In genomic region chr1:223114871-223115270, GRCh38 we compare ENCODE assay signal across 16 cellular contexts. TPM values are rescaled to one million over a fixed set of nuclear protein-coding genes. Genes with fewer than 3 reads are reported as not detected.
DNase-seq lines count a peak whose midpoint lies in the region; ATAC-seq and TF ChIP-seq lines count a peak whose summit lies in the region.
"Had no signal": no experiment of that assay in that cellular context is flagged by ENCODE, and none has a peak within 500 bp of the region (broad histone marks: within the 10 kb centered on the region; RNA-seq: fewer than 3 reads in every experiment).

No MANE protein-coding gene starts in this region.

- H3K27me3 ChIP-seq in hepatocyte (no peaks in the 10 kb centered on the region), psoas muscle (ENCODE audit: insufficient read depth in 3 of 3, low read length in 2 of 3) (no peaks in the 10 kb centered on the region)

- H3K4me1 ChIP-seq in hepatocyte (ENCODE audit: insufficient read depth) (peaks cover 7% of the 10 kb centered on the region), psoas muscle (no peaks in the 10 kb centered on the region)

- peaks cover 0 to 9% (median 0%) of the 10 kb centered on the region in 7 donors for H3K9me3 Mint-ChIP-seq in CD14-positive monocyte
- H3K9me3 Mint-ChIP-seq: natural killer cell treated with Interleukin-12 subunit alpha and Interleukin-12 subunit beta and Interleukin-15 and Interleukin-18, amount 100 ng/mL, for 72 hours had no signal

- H3K9me2 ChIP-seq in hepatocyte (replicated peaks; ENCODE audit: insufficient read depth) = no peaks in the 10 kb centered on the region

- intact Hi-C loops in Right ventricle myocardium inferior (cut with DNase I) = no loop called here
- intact Hi-C loops in cardiac septum (cut with DNase I) = no loop called here
- intact Hi-C loops in psoas muscle (cut with DNase I) = no loop called here
- intact Hi-C loops in CD14-positive monocyte (cut with micrococcal nuclease) = no loop called here

- no peak for TF ChIP-seq CTCF in hepatocyte (IDR thresholded peaks at IDR 0.05; ENCODE audit: poor library complexity)
- TF ChIP-seq CTCF in psoas muscle (IDR thresholded peaks at IDR 0.05) = no peak
- no peak for TF ChIP-seq CTCF in CD14-positive monocyte (IDR thresholded peaks at IDR 0.05)

- no peak overlapping the region for H3K4me3 Mint-ChIP-seq in CD14-positive monocyte
- H3K4me3 Mint-ChIP-seq: natural killer cell treated with Interleukin-12 subunit alpha and Interleukin-12 subunit beta and Interleukin-15 and Interleukin-18, amount 100 ng/mL, for 72 hours had no signal

- no peak overlapping the region for H3K4me2 ChIP-seq in hepatocyte

- H3K27ac ChIP-seq in hepatocyte = peak overlapping the region; percentile 27
- peak overlapping the region; percentile 16 for H3K27ac ChIP-seq in psoas muscle
- H3K27ac ChIP-seq: 22Rv1 had no signal

- H3K27me3 Mint-ChIP-seq in CD14-positive monocyte (ENCODE audit: low read depth in 3 of 3) = peaks cover 0 to 1% (median 0%) of the 10 kb centered on the region in 3 donors

- H3K36me3 ChIP-seq in hepatocyte (replicated peaks; ENCODE audit: insufficient read depth, low read depth) = no peaks in the 10 kb centered on the region
- H3K36me3 ChIP-seq in psoas muscle (ENCODE audit: insufficient read depth in 1 of 2, low read depth in 1 of 2) = no peaks in the 10 kb centered on the region

- peaks cover 8% of the 10 kb centered on the region for H3K4me1 Mint-ChIP-seq in CD14-positive monocyte

- H3K36me3 Mint-ChIP-seq in CD14-positive monocyte = peaks cover 57 to 67% of the 10 kb centered on the region in 2 donors
- H3K36me3 Mint-ChIP-seq: natural killer cell treated with Interleukin-12 subunit alpha and Interleukin-12 subunit beta and Interleukin-15 and Interleukin-18, amount 100 ng/mL, for 72 hours had no signal

- H3K27ac Mint-ChIP-seq in CD14-positive monocyte = peak overlapping the region in 1 of 7 donors; percentile 63
- H3K27ac Mint-ChIP-seq: natural killer cell treated with Interleukin-12 subunit alpha and Interleukin-12 subunit beta and Interleukin-15 and Interleukin-18, amount 100 ng/mL, for 72 hours had no signal

- DNase-seq in Right ventricle myocardium inferior (ENCODE audit: missing footprints) = no peak
- no peak for DNase-seq in cardiac septum (ENCODE audit: low spot score)
- DNase-seq in hepatocyte (ENCODE audit: low spot score) = no peak
- no peak for DNase-seq in psoas muscle
- no peak for DNase-seq in ureter (ENCODE audit: low spot score)
- DNase-seq in CD14-positive monocyte (ENCODE audit: low spot score) = no peak
- DNase-seq: activated gamma-delta T cell, DMS79, IMR-90, NCI-H2081, NCI-H526, T-helper 9 cell had no signal

- no peaks in the 10 kb centered on the region for H3K79me2 ChIP-seq in hepatocyte

- no peak overlapping the region for H3K4me3 ChIP-seq in hepatocyte
- no peak overlapping the region for H3K4me3 ChIP-seq in psoas muscle

- no peaks in the 10 kb centered on the region for H4K20me1 ChIP-seq in hepatocyte (ENCODE audit: insufficient read depth, poor library complexity, severe bottlenecking)

- 90% methylated on average over 2 of the region's 2 CpGs for WGBS in hepatocyte (ENCODE audit: low lambda C conversion rate, missing lambda C conversion rate)
- 60 to 78% (median 77%) methylated on average over 2 of the region's 2 CpGs for WGBS in psoas muscle, 3 donors

- H2AFZ ChIP-seq in hepatocyte = no peak overlapping the region

- peak; percentile 88 for ATAC-seq in Right ventricle myocardium inferior
- ATAC-seq in psoas muscle = no peak
- no peak for ATAC-seq in GM21786 (IDR thresholded peaks at IDR 0.05; ENCODE audit: unreplicated experiment)
- no peak for ATAC-seq in HG03280 (IDR thresholded peaks at IDR 0.05; ENCODE audit: unreplicated experiment)
- ATAC-seq: natural killer cell treated with Interleukin-12 subunit alpha and Interleukin-12 subunit beta and Interleukin-15 and Interleukin-18, amount 100 ng/mL, for 72 hours had no signal

- H3K9me3 ChIP-seq in hepatocyte (ENCODE audit: low read depth) (no peaks in the 10 kb centered on the region), psoas muscle (no peaks in the 10 kb centered on the region)

RNA-seq across cellular contexts. Expression of gene TLR5, which starts 28.2 kb away (rescaled TPM):
- total RNA-seq in Right ventricle myocardium inferior (3.1 TPM), cardiac septum (1.6 TPM), hepatocyte (0.88 and 1.9 TPM in 2 replicates), psoas muscle (1 to 10 TPM in 3 of 4 donors, under 1 TPM in 1; 0.80 to 3.1 (median 1.9) TPM), ureter (24.7 TPM)
- polyA plus RNA-seq in hepatocyte (1.5 TPM in 2 replicates), psoas muscle (under 1 TPM; 0.20 to 0.75 (median 0.46) TPM), CD14-positive monocyte (10 to 100 TPM; 45.7 to 58.0 TPM)
